ENCODE assay signal across 1 cellular context in genomic region chr12:112419269-112420133, GRCh38.
TF ChIP-seq lines count a peak whose summit lies in the region.

No MANE protein-coding gene starts in this region.

TF ChIP-seq in K562, 482 proteins besides CTCF, POLR2A, EP300 and RAD21 (continued from another document and continues in another):
- TF ChIP-seq, protein P1, sequence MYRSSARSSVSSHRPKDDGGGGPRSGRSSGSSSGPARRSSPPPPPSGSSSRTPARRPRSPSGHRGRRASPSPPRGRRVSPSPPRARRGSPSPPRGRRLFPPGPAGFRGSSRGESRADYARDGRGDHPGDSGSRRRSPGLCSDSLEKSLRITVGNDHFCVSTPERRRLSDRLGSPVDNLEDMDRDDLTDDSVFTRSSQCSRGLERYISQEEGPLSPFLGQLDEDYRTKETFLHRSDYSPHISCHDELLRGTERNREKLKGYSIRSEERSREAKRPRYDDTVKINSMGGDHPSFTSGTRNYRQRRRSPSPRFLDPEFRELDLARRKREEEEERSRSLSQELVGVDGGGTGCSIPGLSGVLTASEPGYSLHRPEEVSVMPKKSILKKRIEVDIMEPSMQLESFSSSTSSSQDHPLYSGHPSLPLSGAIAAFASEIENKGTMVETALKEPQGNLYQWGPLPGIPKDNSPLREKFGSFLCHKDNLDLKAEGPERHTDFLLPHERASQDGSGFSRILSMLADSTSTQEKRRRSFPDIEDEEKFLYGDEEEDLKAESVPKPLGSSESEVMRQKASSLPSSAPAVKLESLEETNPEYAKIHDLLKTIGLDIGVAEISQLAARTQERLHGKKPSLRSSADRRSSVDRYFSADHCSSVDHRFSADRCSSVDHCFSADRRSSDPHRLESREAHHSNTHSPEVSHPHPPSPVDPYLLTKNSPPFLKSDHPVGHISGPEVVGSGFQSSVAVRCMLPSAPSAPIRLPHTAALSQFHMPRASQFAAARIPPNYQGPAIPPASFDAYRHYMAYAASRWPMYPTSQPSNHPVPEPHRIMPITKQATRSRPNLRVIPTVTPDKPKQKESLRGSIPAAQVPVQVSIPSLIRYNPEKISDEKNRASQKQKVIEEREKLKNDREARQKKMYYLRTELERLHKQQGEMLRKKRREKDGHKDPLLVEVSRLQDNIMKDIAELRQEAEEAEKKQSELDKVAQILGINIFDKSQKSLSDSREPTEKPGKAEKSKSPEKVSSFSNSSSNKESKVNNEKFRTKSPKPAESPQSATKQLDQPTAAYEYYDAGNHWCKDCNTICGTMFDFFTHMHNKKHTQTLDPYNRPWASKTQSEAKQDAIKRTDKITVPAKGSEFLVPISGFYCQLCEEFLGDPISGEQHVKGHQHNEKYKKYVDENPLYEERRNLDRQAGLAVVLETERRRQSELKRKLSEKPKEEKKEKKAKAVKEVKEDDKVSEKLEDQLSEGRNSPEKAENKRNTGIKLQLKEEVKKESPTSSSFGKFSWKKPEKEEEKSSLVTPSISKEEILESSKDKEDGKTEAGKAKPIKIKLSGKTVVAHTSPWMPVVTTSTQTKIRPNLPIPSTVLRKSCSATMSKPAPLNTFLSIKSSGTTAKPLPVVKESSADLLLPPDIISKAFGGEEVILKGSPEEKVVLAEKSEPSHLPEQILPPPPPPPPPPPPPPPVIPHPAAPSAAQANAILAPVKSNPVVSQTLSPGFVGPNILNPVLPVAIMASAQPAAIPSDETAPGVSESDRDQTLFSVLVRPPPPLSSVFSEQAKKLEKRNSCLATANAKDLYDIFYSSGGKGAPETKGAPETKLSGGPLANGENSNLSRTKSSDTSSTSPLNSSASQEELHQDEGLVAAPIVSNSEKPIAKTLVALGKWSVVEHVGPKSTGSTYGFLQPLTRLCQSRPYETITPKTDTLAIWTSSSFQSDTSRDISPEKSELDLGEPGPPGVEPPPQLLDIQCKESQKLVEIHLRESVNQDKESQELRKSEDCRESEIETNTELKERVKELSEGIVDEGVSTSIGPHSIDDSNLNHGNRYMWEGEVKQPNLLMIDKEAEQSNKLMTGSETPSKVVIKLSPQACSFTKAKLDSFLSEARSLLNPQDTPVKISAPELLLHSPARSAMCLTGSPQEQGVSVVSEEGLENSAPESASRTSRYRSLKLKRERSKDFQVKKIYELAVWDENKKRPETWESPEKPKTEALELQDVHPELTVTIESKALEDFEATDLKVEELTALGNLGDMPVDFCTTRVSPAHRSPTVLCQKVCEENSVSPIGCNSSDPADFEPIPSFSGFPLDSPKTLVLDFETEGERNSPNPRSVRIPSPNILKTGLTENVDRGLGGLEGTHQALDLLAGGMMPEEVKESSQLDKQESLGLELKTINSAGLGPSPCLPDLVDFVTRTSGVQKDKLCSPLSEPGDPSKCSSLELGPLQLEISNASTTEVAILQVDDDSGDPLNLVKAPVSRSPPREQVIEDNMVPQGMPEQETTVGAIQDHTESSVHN (IDR thresholded peaks at IDR 0.05; ENCODE audit: borderline replicate concordance in 1 of 2, low read depth in 1 of 2): no peak
- TF ChIP-seq TOE1 (IDR thresholded peaks at IDR 0.05; ENCODE audit: borderline replicate concordance): no peak
- no peak for TF ChIP-seq TOE1 (CRISPR knock-in tag; IDR thresholded peaks at IDR 0.05; ENCODE audit: borderline replicate concordance, low read depth)
- TF ChIP-seq PML (IDR thresholded peaks at IDR 0.05; ENCODE audit: low read length): 0 out of 2 replicates have a peak, but pooled peaks have one; percentile 22
- TF ChIP-seq, protein P2, sequence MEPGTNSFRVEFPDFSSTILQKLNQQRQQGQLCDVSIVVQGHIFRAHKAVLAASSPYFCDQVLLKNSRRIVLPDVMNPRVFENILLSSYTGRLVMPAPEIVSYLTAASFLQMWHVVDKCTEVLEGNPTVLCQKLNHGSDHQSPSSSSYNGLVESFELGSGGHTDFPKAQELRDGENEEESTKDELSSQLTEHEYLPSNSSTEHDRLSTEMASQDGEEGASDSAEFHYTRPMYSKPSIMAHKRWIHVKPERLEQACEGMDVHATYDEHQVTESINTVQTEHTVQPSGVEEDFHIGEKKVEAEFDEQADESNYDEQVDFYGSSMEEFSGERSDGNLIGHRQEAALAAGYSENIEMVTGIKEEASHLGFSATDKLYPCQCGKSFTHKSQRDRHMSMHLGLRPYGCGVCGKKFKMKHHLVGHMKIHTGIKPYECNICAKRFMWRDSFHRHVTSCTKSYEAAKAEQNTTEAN (CRISPR knock-in tag; IDR thresholded peaks at IDR 0.05): no peak
- TF ChIP-seq IFI16 (CRISPR knock-in tag; IDR thresholded peaks at IDR 0.05): no peak
- TF ChIP-seq ZNF24 (IDR thresholded peaks at IDR 0.05): no peak
- no peak for TF ChIP-seq ZNF408 (CRISPR knock-in tag; IDR thresholded peaks at IDR 0.05; ENCODE audit: low read depth)
- no peak for TF ChIP-seq ZNF316 (IDR thresholded peaks at IDR 0.05)
- no peak for TF ChIP-seq HNRNPH1 (optimal IDR thresholded peaks at IDR 0.05; ENCODE audit: low read depth, low read length)
- TF ChIP-seq SMAD1 (IDR thresholded peaks at IDR 0.05; ENCODE audit: low read depth, low read length, partially characterized antibody): no peak
- no peak for TF ChIP-seq GTF2F1 (IDR thresholded peaks at IDR 0.05; ENCODE audit: low read depth, low read length)
- TF ChIP-seq MCM5 (IDR thresholded peaks at IDR 0.05; ENCODE audit: low read depth): no peak
- peak; percentile 89 to 90 for TF ChIP-seq KDM1A (IDR thresholded peaks at IDR 0.05)
- no peak for TF ChIP-seq ZNF707 (CRISPR knock-in tag; conservative IDR thresholded peaks at IDR 0.05)
- no peak for TF ChIP-seq RHOXF2B (CRISPR knock-in tag; conservative IDR thresholded peaks at IDR 0.05)
- TF ChIP-seq ZKSCAN1 (IDR thresholded peaks at IDR 0.05; ENCODE audit: low read depth, low read length): no peak
- TF ChIP-seq CBFA2T2 (conservative IDR thresholded peaks at IDR 0.05): no peak
- no peak for TF ChIP-seq ZNF124 (CRISPR knock-in tag; IDR thresholded peaks at IDR 0.05)
- peak; percentile 31; the same call in 1 of the 2 replicates for TF ChIP-seq FOXM1 (IDR thresholded peaks at IDR 0.05; ENCODE audit: low read depth)
- no peak for TF ChIP-seq FOXM1 (CRISPR knock-in tag; IDR thresholded peaks at IDR 0.05; ENCODE audit: low read depth)
- TF ChIP-seq SMARCA4 (IDR thresholded peaks at IDR 0.05): peak; percentile 44; the same call in 1 of the 2 replicates
- no peak for TF ChIP-seq HDAC8 (tag; IDR thresholded peaks at IDR 0.05)
- TF ChIP-seq ARID3A (IDR thresholded peaks at IDR 0.05; ENCODE audit: borderline replicate concordance, low read depth, low read length): no peak
- TF ChIP-seq ZC3H8 (IDR thresholded peaks at IDR 0.05): no peak
- no peak for TF ChIP-seq RBM17 (IDR thresholded peaks at IDR 0.05; ENCODE audit: borderline replicate concordance, low read depth, low read length)
- TF ChIP-seq ZNF384 (IDR thresholded peaks at IDR 0.05; ENCODE audit: low read depth, low read length): peak; percentile 3; the same call in 1 of the 2 replicates
- no peak for TF ChIP-seq YBX1 (IDR thresholded peaks at IDR 0.05)
- no peak for TF ChIP-seq PTBP1 (IDR thresholded peaks at IDR 0.05; ENCODE audit: low read depth, low read length)
- TF ChIP-seq, protein P3, sequence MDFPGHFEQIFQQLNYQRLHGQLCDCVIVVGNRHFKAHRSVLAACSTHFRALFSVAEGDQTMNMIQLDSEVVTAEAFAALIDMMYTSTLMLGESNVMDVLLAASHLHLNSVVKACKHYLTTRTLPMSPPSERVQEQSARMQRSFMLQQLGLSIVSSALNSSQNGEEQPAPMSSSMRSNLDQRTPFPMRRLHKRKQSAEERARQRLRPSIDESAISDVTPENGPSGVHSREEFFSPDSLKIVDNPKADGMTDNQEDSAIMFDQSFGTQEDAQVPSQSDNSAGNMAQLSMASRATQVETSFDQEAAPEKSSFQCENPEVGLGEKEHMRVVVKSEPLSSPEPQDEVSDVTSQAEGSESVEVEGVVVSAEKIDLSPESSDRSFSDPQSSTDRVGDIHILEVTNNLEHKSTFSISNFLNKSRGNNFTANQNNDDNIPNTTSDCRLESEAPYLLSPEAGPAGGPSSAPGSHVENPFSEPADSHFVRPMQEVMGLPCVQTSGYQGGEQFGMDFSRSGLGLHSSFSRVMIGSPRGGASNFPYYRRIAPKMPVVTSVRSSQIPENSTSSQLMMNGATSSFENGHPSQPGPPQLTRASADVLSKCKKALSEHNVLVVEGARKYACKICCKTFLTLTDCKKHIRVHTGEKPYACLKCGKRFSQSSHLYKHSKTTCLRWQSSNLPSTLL (IDR thresholded peaks at IDR 0.05): no peak
- TF ChIP-seq ZEB2 (IDR thresholded peaks at IDR 0.05): no peak
- peak; percentile 80 for TF ChIP-seq CEBPG (CRISPR knock-in tag; IDR thresholded peaks at IDR 0.05)
- TF ChIP-seq CEBPG (tag; conservative IDR thresholded peaks at IDR 0.05 in 1 of 2, IDR thresholded peaks at IDR 0.05 in 1 of 2): peak; percentile 84 to 87
- no peak for TF ChIP-seq FOXK2 (conservative IDR thresholded peaks at IDR 0.05 in 1 of 2, IDR thresholded peaks at IDR 0.05 in 1 of 2; ENCODE audit: low read depth in 2 of 2)
- TF ChIP-seq PHB (CRISPR knock-in tag; IDR thresholded peaks at IDR 0.05): no peak
- TF ChIP-seq GTF2A2 (tag; IDR thresholded peaks at IDR 0.05): no peak
- no peak for TF ChIP-seq MCM7 (IDR thresholded peaks at IDR 0.05)
- TF ChIP-seq PKNOX1 (IDR thresholded peaks at IDR 0.05): no peak
- TF ChIP-seq, protein P4, sequence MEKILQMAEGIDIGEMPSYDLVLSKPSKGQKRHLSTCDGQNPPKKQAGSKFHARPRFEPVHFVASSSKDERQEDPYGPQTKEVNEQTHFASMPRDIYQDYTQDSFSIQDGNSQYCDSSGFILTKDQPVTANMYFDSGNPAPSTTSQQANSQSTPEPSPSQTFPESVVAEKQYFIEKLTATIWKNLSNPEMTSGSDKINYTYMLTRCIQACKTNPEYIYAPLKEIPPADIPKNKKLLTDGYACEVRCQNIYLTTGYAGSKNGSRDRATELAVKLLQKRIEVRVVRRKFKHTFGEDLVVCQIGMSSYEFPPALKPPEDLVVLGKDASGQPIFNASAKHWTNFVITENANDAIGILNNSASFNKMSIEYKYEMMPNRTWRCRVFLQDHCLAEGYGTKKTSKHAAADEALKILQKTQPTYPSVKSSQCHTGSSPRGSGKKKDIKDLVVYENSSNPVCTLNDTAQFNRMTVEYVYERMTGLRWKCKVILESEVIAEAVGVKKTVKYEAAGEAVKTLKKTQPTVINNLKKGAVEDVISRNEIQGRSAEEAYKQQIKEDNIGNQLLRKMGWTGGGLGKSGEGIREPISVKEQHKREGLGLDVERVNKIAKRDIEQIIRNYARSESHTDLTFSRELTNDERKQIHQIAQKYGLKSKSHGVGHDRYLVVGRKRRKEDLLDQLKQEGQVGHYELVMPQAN (IDR thresholded peaks at IDR 0.05; ENCODE audit: borderline replicate concordance): peak; percentile 69; the same call in 1 of the 2 replicates
- TF ChIP-seq NR4A1 (CRISPR knock-in tag; IDR thresholded peaks at IDR 0.05): no peak
- no peak for TF ChIP-seq NR4A1 (tag; IDR thresholded peaks at IDR 0.05)
- no peak for TF ChIP-seq CC2D1A (IDR thresholded peaks at IDR 0.05)
- TF ChIP-seq BMI1 (IDR thresholded peaks at IDR 0.05; ENCODE audit: low read length): no peak
- TF ChIP-seq, protein P5, sequence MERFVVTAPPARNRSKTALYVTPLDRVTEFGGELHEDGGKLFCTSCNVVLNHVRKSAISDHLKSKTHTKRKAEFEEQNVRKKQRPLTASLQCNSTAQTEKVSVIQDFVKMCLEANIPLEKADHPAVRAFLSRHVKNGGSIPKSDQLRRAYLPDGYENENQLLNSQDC (CRISPR knock-in tag; IDR thresholded peaks at IDR 0.05): no peak
- peak; percentile 45 to 97; a peak in 3 of 4 replicates for TF ChIP-seq TEAD1 (CRISPR knock-in tag; IDR thresholded peaks at IDR 0.05)
- no peak for TF ChIP-seq FOS (IDR thresholded peaks at IDR 0.05; ENCODE audit: extremely low read depth, insufficient read length)
- TF ChIP-seq LARP7 (IDR thresholded peaks at IDR 0.05): no peak
- TF ChIP-seq SREBF1 (IDR thresholded peaks at IDR 0.05; ENCODE audit: borderline replicate concordance, low read depth, low read length): no peak
- TF ChIP-seq PTRF (tag; IDR thresholded peaks at IDR 0.05): no peak
- TF ChIP-seq HDGF (IDR thresholded peaks at IDR 0.05): peak; percentile 53; the same call in 1 of the 2 replicates
- TF ChIP-seq BHLHE40 (IDR thresholded peaks at IDR 0.05; ENCODE audit: low read length): peak; percentile 73
- no peak for TF ChIP-seq GABPB1 (CRISPR knock-in tag; IDR thresholded peaks at IDR 0.05)
- TF ChIP-seq HMG20A (CRISPR knock-in tag; conservative IDR thresholded peaks at IDR 0.05): no peak
- no peak for TF ChIP-seq SMAD2 (IDR thresholded peaks at IDR 0.05; ENCODE audit: low read depth, low read length)
- TF ChIP-seq PRMT5 (CRISPR knock-in tag; IDR thresholded peaks at IDR 0.05): no peak
- TF ChIP-seq ZSCAN32 (CRISPR knock-in tag; IDR thresholded peaks at IDR 0.05): no peak
- no peak for TF ChIP-seq NFE2L1 (tag; IDR thresholded peaks at IDR 0.05; ENCODE audit: borderline replicate concordance, low read depth)
- no peak for TF ChIP-seq ELF1 (tag; IDR thresholded peaks at IDR 0.05)
- no peak for TF ChIP-seq POLR2AphosphoS5 (IDR thresholded peaks at IDR 0.05; ENCODE audit: control insufficient read depth, insufficient read depth, low read depth, low read length)
- TF ChIP-seq ARHGAP35 (IDR thresholded peaks at IDR 0.05; ENCODE audit: partially characterized antibody): no peak
